1 cellular context compared by ENCODE assay signal in the genomic region with DNA sequence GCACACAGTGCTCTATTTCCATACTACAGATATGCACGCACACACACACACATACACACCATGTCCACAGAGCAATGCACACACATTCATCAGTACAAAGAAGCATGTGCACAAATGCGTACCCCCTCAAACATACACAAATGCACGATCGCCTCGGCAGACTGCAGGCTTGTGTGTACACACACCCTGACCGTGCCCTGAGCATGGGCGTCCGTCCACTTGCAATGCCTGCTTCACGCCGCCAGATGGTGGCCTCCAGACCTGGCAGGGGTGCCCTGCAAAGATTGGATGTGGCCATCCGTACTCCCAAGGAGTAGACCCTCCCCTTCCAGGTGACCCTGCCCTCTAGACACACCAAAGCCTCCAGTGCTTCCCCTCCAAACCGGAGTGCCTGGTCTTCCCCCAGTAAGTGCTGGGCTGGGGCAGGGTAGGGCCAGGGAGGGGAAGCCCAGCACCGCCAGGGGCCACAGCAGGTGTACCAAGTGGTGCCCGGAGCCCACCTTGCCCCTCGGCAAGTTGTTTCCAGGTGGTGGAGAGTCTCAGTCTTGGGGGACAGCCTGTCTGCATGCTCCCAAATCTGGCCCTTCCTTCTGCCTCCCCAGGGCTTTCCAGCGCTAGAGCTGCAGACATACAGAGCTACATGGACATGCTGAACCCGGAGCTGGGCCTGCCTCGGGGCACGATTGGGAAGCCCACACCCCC.
TF ChIP-seq lines count a peak whose summit lies in the region.

No MANE protein-coding gene starts in this region.

TF ChIP-seq in A549, 52 proteins besides CTCF, POLR2A, EP300 and RAD21 (continued from another document):
- no peak for TF ChIP-seq REST (IDR thresholded peaks at IDR 0.05)
